In genomic region chr18:31878358-31878757, GRCh38 we compare ENCODE assay signal across 23 cellular contexts.
"Had no signal": no experiment of that assay in that cellular context is flagged by ENCODE, and none has a peak within 500 bp of the region (broad histone marks: within the 10 kb centered on the region; RNA-seq: fewer than 3 reads in every experiment).

No MANE protein-coding gene starts in this region.

- H3K27ac ChIP-seq: hepatocyte, neutrophil, psoas muscle, right lobe of liver, spleen, stomach, thoracic aorta, transverse colon had no signal

- H3K27me3 Mint-ChIP-seq: naive thymus-derived CD8-positive, alpha-beta T cell had no signal

- H3K4me3 ChIP-seq: hepatocyte, lung, psoas muscle, right lobe of liver, spleen, stomach, thoracic aorta, transverse colon had no signal

- H3K9me3 ChIP-seq: neutrophil, right lobe of liver, thoracic aorta had no signal

- H2AFZ ChIP-seq: hepatocyte had no signal

- H3K27me3 ChIP-seq: hepatocyte, neutrophil, right lobe of liver, spleen, stomach, transverse colon had no signal

- DNase-seq: dermis blood vessel endothelial cell; foreskin melanocyte; head of caudate nucleus; kidney; left cardiac atrium; left ventricle myocardium superior; mesenchymal stem cell; psoas muscle; retina; right lobe of liver; spleen; stimulated activated CD4-positive, alpha-beta T cell treated with anti-CD3 and anti-CD28 coated beads, Interleukin-2, amount 100 ng/mL, for 24 hours; stimulated activated CD4-positive, alpha-beta T cell treated with anti-CD3 and anti-CD28 coated beads, Interleukin-4, amount 100 ng/mL, for 4 hours; stimulated activated naive CD4-positive, alpha-beta T cell; stomach; substantia nigra; transverse colon had no signal

- H3K4me1 ChIP-seq: psoas muscle, right lobe of liver, spleen, stomach had no signal

- H3K4me2 ChIP-seq: hepatocyte had no signal

- FAIRE-seq: colon, kidney had no signal
